Comparison of ENCODE assay signal across 17 cellular contexts in the genomic region with DNA sequence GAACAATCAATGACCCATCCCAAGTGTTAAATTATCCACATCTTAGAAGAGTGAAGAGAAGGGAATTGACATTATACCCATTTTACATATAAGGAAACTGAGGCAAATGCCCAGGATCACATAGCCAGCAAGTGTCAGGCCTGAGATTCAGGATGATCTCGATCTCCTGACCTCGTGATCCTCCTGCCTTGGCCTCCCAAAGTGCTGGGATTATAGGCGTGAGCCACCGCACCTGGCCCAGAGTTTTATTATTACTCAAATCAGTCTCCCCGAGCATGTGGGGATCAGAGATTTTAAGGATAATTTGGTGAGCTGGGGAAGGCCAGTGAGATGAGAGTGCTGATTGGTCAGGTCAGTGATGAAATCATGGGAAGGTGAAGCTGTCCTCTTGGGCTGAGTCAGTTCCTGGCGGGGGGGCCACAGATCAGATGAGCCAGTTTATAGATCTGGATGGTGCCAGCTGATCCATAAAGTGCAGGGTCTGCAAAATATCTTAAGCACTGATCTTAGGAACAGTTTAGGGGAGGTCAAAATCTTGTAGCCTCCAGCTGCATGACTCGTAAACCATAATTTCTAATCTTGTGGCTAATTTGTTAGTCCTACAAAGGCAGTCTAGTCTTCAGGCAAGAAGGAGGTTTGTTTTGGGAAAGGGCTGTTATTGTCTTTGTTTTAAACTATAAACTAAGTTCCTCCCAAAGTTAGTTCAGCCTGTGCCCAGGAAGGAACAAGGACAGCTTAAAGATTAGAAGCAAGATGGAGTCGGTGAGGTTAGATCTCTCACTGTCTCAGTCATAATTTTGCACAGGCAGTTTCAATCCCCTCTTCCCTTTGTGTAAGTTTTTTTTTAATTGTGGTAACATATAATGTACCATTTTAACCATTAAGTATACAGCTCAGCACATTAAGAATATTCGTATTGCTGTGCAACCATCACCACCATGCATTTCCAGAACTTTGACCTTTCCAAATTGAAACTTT. TPM values are rescaled to one million over a fixed set of nuclear protein-coding genes. Genes with fewer than 3 reads are reported as not detected.
DNase-seq lines count a peak whose midpoint lies in the region; ATAC-seq, FAIRE-seq and TF ChIP-seq lines count a peak whose summit lies in the region.
"Had no signal": no experiment of that assay in that cellular context is flagged by ENCODE, and none has a peak within 500 bp of the region (broad histone marks: within the 10 kb centered on the region; RNA-seq: fewer than 3 reads in every experiment).

No MANE protein-coding gene starts in this region.

- 59% methylated on average over 7 of the region's 9 CpGs for WGBS in HepG2 (ENCODE audit: low lambda C conversion rate)
- WGBS in right lobe of liver (ENCODE audit: insufficient coverage, low coverage, low lambda C conversion rate, missing lambda C conversion rate): 76% methylated on average over 8 of the region's 9 CpGs

- no peak for FAIRE-seq in HepG2 (lab: Jason Lieb, UNC)
- FAIRE-seq: A549, G401.6 had no signal

- peaks cover 10% of the 10 kb centered on the region for H3K27me3 Mint-ChIP-seq in stimulated activated memory B cell treated with anti-CD40 and anti-IgM and Interleukin-4, amounts not matched to agents 10 μg/mL and 1 μg/mL and 100 μg/mL, for 72 hours
- peaks cover 4% of the 10 kb centered on the region for H3K27me3 Mint-ChIP-seq in neural progenitor cell (ENCODE audit: insufficient read depth, low read depth)

- H3K9ac ChIP-seq in HepG2 (ENCODE audit: insufficient read depth, low read depth, low read length) (no peak overlapping the region), neural progenitor cell (no peak overlapping the region)

- in situ Hi-C loops in HepG2 (cut with HindIII; ENCODE audit: extremely low pct_ligation_motif_present, low pct_unique_long_range_greater_than_20kb): no loop called here

- no peaks in the 10 kb centered on the region for H3K9me3 ChIP-seq in HepG2 (ENCODE audit: low read length)
- H3K9me3 ChIP-seq in right lobe of liver: no peaks in the 10 kb centered on the region
- no peaks in the 10 kb centered on the region for H3K9me3 ChIP-seq in PC-9 (ENCODE audit: insufficient read depth, low read depth)
- H3K9me3 ChIP-seq in neural progenitor cell (ENCODE audit: low read depth): no peaks in the 10 kb centered on the region
- H3K9me3 ChIP-seq: A549, psoas muscle, thoracic aorta had no signal

- H3K4me1 Mint-ChIP-seq in stimulated activated memory B cell treated with anti-CD40 and anti-IgM and Interleukin-4, amounts not matched to agents 10 μg/mL and 1 μg/mL and 100 μg/mL, for 72 hours: peaks cover 63% of the 10 kb centered on the region
- H3K4me1 Mint-ChIP-seq in neural progenitor cell: peaks cover 9% of the 10 kb centered on the region

- H3K4me3 ChIP-seq in HepG2 (replicated peaks in 1 of 3; ENCODE audit: insufficient read depth in 1 of 3, low read depth in 2 of 3, low read length in 3 of 3): no peak overlapping the region
- H3K4me3 ChIP-seq in right lobe of liver: no peak overlapping the region
- H3K4me3 ChIP-seq in PC-9: no peak overlapping the region
- no peak overlapping the region for H3K4me3 ChIP-seq in neural progenitor cell
- H3K4me3 ChIP-seq: A549, hepatocyte, psoas muscle, thoracic aorta had no signal

- H3K4me1 ChIP-seq in HepG2 (ENCODE audit: insufficient read depth, low read length): peaks cover 22% of the 10 kb centered on the region
- H3K4me1 ChIP-seq in right lobe of liver: no peaks in the 10 kb centered on the region
- H3K4me1 ChIP-seq in PC-9 (replicated peaks; ENCODE audit: insufficient read depth): peaks cover 38% of the 10 kb centered on the region
- no peaks in the 10 kb centered on the region for H3K4me1 ChIP-seq in neural progenitor cell
- H3K4me1 ChIP-seq: psoas muscle had no signal

- DNase-seq in HepG2 (ENCODE audit: low spot score) (no peak), right lobe of liver (no peak), PC-9 (peak in 1 of 2 experiments; percentile 55), epithelial cell of prostate (ENCODE audit: low read depth, low spot score) (no peak), neural progenitor cell (ENCODE audit: low spot score) (no peak)
- DNase-seq: activated naive CD8-positive, alpha-beta T cell treated with anti-CD3 and anti-CD28 coated beads, Interleukin-2, amount 50 U/mL, for 24 hours; CD8-positive, alpha-beta T cell; central memory CD4-positive, alpha-beta T cell; MM.1S; psoas muscle had no signal

- no peak overlapping the region for H3K4me2 ChIP-seq in HepG2 (ENCODE audit: low read depth, low read length)
- H3K4me2 ChIP-seq in PC-9: peak overlapping the region; percentile 62
- H3K4me2 ChIP-seq in neural progenitor cell: no peak overlapping the region
- H3K4me2 ChIP-seq: A549, hepatocyte had no signal

- CTCF ChIA-PET in HepG2 (lab: Yijun Ruan, JAX; ENCODE audit: low intra/inter-chr PET ratio, low total read pairs): no interaction called here
- CTCF ChIA-PET in PC-9 (lab: Charles Lee): interaction anchor here (0.5 to 2.3 kb wide), 2 partner anchors 45 to 462 kb away, joined by 4 to 10 read pairs; no protein-coding TSS in a partner anchor

- H2AFZ ChIP-seq in HepG2 (ENCODE audit: low read length) (no peak overlapping the region), PC-9 (no peak overlapping the region), neural progenitor cell (replicated peaks) (no peak overlapping the region)
- H2AFZ ChIP-seq: hepatocyte had no signal

- no peak for TF ChIP-seq POLR2A in HepG2 (IDR thresholded peaks at IDR 0.05; ENCODE audit: insufficient read depth in 1 of 2, low read depth in 2 of 2, low read length in 2 of 2)
- no peak for TF ChIP-seq POLR2A in right lobe of liver (IDR thresholded peaks at IDR 0.05)

- no peaks in the 10 kb centered on the region for H3K9me2 ChIP-seq in PC-9 (ENCODE audit: insufficient read depth)

- intact Hi-C loops in HepG2 (cut with micrococcal nuclease; ENCODE audit: unreplicated experiment) (no loop called here), right lobe of liver (cut with DNase I) (no loop called here), PC-9 (cut with micrococcal nuclease; ENCODE audit: unreplicated experiment) (loop anchor here (5.0 kb wide), 1 partner anchor 50 kb away; the partner anchor contains the start of gene EYA3)

- POLR2A ChIA-PET in HepG2 (lab: Yijun Ruan, JAX): no interaction called here
- POLR2A ChIA-PET in PC-9 (lab: Charles Lee; ENCODE audit: unreplicated experiment): no interaction called here

- ATAC-seq in HepG2 (no peak), right lobe of liver (no peak), HG03342 (IDR thresholded peaks at IDR 0.05; ENCODE audit: unreplicated experiment) (no peak), HG02970 (IDR thresholded peaks at IDR 0.05; ENCODE audit: low FRiP score, unreplicated experiment) (no peak)
- no peak for ATAC-seq in stimulated activated memory B cell treated with anti-CD40 and anti-IgM and Interleukin-4, amounts not matched to agents 10 μg/mL and 1 μg/mL and 100 μg/mL, for 72 hours
- ATAC-seq: A549; activated naive CD8-positive, alpha-beta T cell treated with anti-CD3 and anti-CD28 coated beads, Interleukin-2, amount 50 U/mL, for 24 hours; CD8-positive, alpha-beta T cell; psoas muscle had no signal

- TF ChIP-seq EP300 in HepG2 (IDR thresholded peaks at IDR 0.05; ENCODE audit: low read depth in 2 of 2, low read length in 2 of 2): no peak
- TF ChIP-seq EP300 in HepG2 (CRISPR knock-in tag; IDR thresholded peaks at IDR 0.05; ENCODE audit: borderline replicate concordance): no peak

- H3F3A ChIP-seq in PC-9 (ENCODE audit: insufficient read depth, low read depth) (peaks cover 46% of the 10 kb centered on the region), neural progenitor cell (ENCODE audit: low read depth) (no peaks in the 10 kb centered on the region)

- H3K36me3 Mint-ChIP-seq in stimulated activated memory B cell treated with anti-CD40 and anti-IgM and Interleukin-4, amounts not matched to agents 10 μg/mL and 1 μg/mL and 100 μg/mL, for 72 hours: no peaks in the 10 kb centered on the region
- no peaks in the 10 kb centered on the region for H3K36me3 Mint-ChIP-seq in neural progenitor cell
- H3K36me3 Mint-ChIP-seq: CD8-positive, alpha-beta T cell had no signal

- TF ChIP-seq CTCF in HepG2 (CRISPR knock-in tag; IDR thresholded peaks at IDR 0.05) (no peak), right lobe of liver (IDR thresholded peaks at IDR 0.05) (no peak), PC-9 (conservative IDR thresholded peaks at IDR 0.05) (no peak), neural progenitor cell (IDR thresholded peaks at IDR 0.05) (no peak)

- H3K9me3 Mint-ChIP-seq in stimulated activated memory B cell treated with anti-CD40 and anti-IgM and Interleukin-4, amounts not matched to agents 10 μg/mL and 1 μg/mL and 100 μg/mL, for 72 hours: no peaks in the 10 kb centered on the region
- peaks cover 2% of the 10 kb centered on the region for H3K9me3 Mint-ChIP-seq in neural progenitor cell
- H3K9me3 Mint-ChIP-seq: activated naive CD8-positive, alpha-beta T cell treated with anti-CD3 and anti-CD28 coated beads, Interleukin-2, amount 50 U/mL, for 24 hours; CD8-positive, alpha-beta T cell had no signal

- no peak overlapping the region for H3K4me3 Mint-ChIP-seq in stimulated activated memory B cell treated with anti-CD40 and anti-IgM and Interleukin-4, amounts not matched to agents 10 μg/mL and 1 μg/mL and 100 μg/mL, for 72 hours
- H3K4me3 Mint-ChIP-seq in neural progenitor cell: no peak overlapping the region
- H3K4me3 Mint-ChIP-seq: activated naive CD8-positive, alpha-beta T cell treated with anti-CD3 and anti-CD28 coated beads, Interleukin-2, amount 50 U/mL, for 24 hours; CD8-positive, alpha-beta T cell had no signal

- H3K27me3 ChIP-seq in HepG2 (ENCODE audit: control insufficient read depth in 1 of 2, insufficient read depth in 2 of 2, low read length in 2 of 2) (peaks cover 3 to 11% of the 10 kb centered on the region in 2 experiments; a peak in 4 of 5 replicates), right lobe of liver (no peaks in the 10 kb centered on the region), PC-9 (ENCODE audit: insufficient read depth, low read depth) (no peaks in the 10 kb centered on the region), neural progenitor cell (no peaks in the 10 kb centered on the region)
- H3K27me3 ChIP-seq: hepatocyte had no signal

- H3K36me3 ChIP-seq in HepG2 (replicated peaks in 1 of 2; ENCODE audit: control insufficient read depth in 1 of 2, insufficient read depth in 2 of 2, low read length in 2 of 2) (no peaks in the 10 kb centered on the region), right lobe of liver (no peaks in the 10 kb centered on the region), PC-9 (ENCODE audit: low read depth) (no peaks in the 10 kb centered on the region), neural progenitor cell (no peaks in the 10 kb centered on the region)
- H3K36me3 ChIP-seq: thoracic aorta had no signal

- no peak overlapping the region for H3K27ac ChIP-seq in HepG2 (ENCODE audit: extremely low read length, insufficient read depth, low read length)
- H3K27ac ChIP-seq in right lobe of liver: no peak overlapping the region
- H3K27ac ChIP-seq in PC-9: peak overlapping the region; percentile 94
- peak overlapping the region; percentile 95 for H3K27ac ChIP-seq in epithelial cell of prostate
- H3K27ac ChIP-seq in neural progenitor cell: no peak overlapping the region
- H3K27ac ChIP-seq: hepatocyte, psoas muscle, thoracic aorta had no signal

- H3K27ac Mint-ChIP-seq in stimulated activated memory B cell treated with anti-CD40 and anti-IgM and Interleukin-4, amounts not matched to agents 10 μg/mL and 1 μg/mL and 100 μg/mL, for 72 hours: peak overlapping the region; percentile 60
- no peak overlapping the region for H3K27ac Mint-ChIP-seq in neural progenitor cell
- H3K27ac Mint-ChIP-seq: activated naive CD8-positive, alpha-beta T cell treated with anti-CD3 and anti-CD28 coated beads, Interleukin-2, amount 50 U/mL, for 24 hours; CD8-positive, alpha-beta T cell had no signal

- BruUV-seq in HepG2 (replicated peaks; lab: Mats Ljungman, UMichigan) (no TSS peak), PC-9 (replicated peaks; lab: Mats Ljungman, UMichigan) (no TSS peak)

- H4K20me1 ChIP-seq in HepG2 (ENCODE audit: insufficient read depth, low read length) (no peaks in the 10 kb centered on the region), PC-9 (ENCODE audit: insufficient read depth) (no peaks in the 10 kb centered on the region), neural progenitor cell (ENCODE audit: low read depth) (no peaks in the 10 kb centered on the region)

- H3K79me2 ChIP-seq in HepG2 (ENCODE audit: insufficient read depth, low read length): no peaks in the 10 kb centered on the region
- H3K79me2 ChIP-seq in PC-9 (ENCODE audit: low read depth): no peaks in the 10 kb centered on the region
- no peaks in the 10 kb centered on the region for H3K79me2 ChIP-seq in neural progenitor cell (ENCODE audit: low read depth)
- H3K79me2 ChIP-seq: hepatocyte had no signal

- TF ChIP-seq RAD21 in HepG2 (CRISPR knock-in tag; IDR thresholded peaks at IDR 0.05): no peak

RNA-seq across cellular contexts. Expression of gene PTAFR, which starts 39.6 kb away (rescaled TPM):
- total RNA-seq in HepG2 (2016; rRNA removed; fragmentation: Illumina TruSeq; extraction: Trizol) (0.18 and 0.27 TPM in 2 replicates), right lobe of liver (1 to 10 TPM in 5 of 6 experiments, under 1 TPM in 1; 0.90 to 5.2 (median 1.9) TPM), PC-9 (2021) (7.6 and 12.2 TPM in 2 replicates), neural progenitor cell (ENCODE audit: low replicate concordance) (not detected in 2 replicates)
- total RNA-seq in HepG2 (2016; cell fraction: cytosol; rRNA removed; fragmentation: Illumina TruSeq; extraction: Trizol; ENCODE audit: low read depth): not detected in 2 replicates
- 0.18 and 0.22 TPM in 2 replicates for total RNA-seq in HepG2 (2016; cell fraction: insoluble cytoplasmic fraction; rRNA removed; fragmentation: Illumina TruSeq; extraction: Trizol)
- total RNA-seq in HepG2 (2016; cell fraction: membrane; rRNA removed; fragmentation: Illumina TruSeq; extraction: Trizol): 0.19 and 0.21 TPM in 2 replicates
- 0.09 and 0.12 TPM in 2 replicates for total RNA-seq in HepG2 (2016; cell fraction: nucleus; rRNA removed; fragmentation: Illumina TruSeq; extraction: Trizol)
- 22.8 and 24.0 TPM in 2 replicates for polyA plus RNA-seq in HepG2 (2011; rRNA removed)
- polyA plus RNA-seq in HepG2 (2011; cell fraction: cytosol; rRNA removed): 26.7 and 29.6 TPM in 2 replicates
- 4.9 and 6.8 TPM in 2 replicates for polyA plus RNA-seq in HepG2 (2011; cell fraction: nucleus; rRNA removed)
- polyA plus RNA-seq in HepG2 (2012): 10.9 and 16.0 TPM in 2 replicates
- 0.05 TPM in 1 of 2 replicates, not detected in the other for polyA plus RNA-seq in HepG2 (2016; cell fraction: cytosol; fragmentation: Illumina TruSeq; extraction: Trizol; ENCODE audit: low read depth)
- polyA plus RNA-seq in HepG2 (2016; cell fraction: insoluble cytoplasmic fraction; fragmentation: Illumina TruSeq; extraction: Trizol; ENCODE audit: low read depth): 0.32 and 0.41 TPM in 2 replicates
- polyA plus RNA-seq in HepG2 (2016; cell fraction: membrane; fragmentation: Illumina TruSeq; extraction: Trizol; ENCODE audit: low read depth): 0.07 and 0.11 TPM in 2 replicates
- 0.18 and 0.37 TPM in 2 replicates for polyA plus RNA-seq in HepG2 (2016; cell fraction: nucleus; fragmentation: Illumina TruSeq; extraction: Trizol; ENCODE audit: insufficient read depth, low read depth)
- 0.65 and 54.4 TPM in 2 replicates for polyA minus RNA-seq in HepG2 (2011; rRNA and poly(A)+ RNA removed; ENCODE audit: low replicate concordance)
- polyA minus RNA-seq in HepG2 (2011; cell fraction: cytosol; rRNA and poly(A)+ RNA removed): 6.2 and 10.5 TPM in 2 replicates
- 2.2 and 3.5 TPM in 2 replicates for polyA minus RNA-seq in HepG2 (2011; cell fraction: nucleus; rRNA and poly(A)+ RNA removed)

RNA-seq across cellular contexts. Expression of gene EYA3, which starts 48.5 kb away (rescaled TPM):
- total RNA-seq in HepG2 (2016; rRNA removed; fragmentation: Illumina TruSeq; extraction: Trizol) (19.7 and 26.3 TPM in 2 replicates), right lobe of liver (10 to 100 TPM in 1 of 6 experiments, 1 to 10 TPM in 5; 6.6 to 10.2 (median 7.3) TPM), PC-9 (2021) (9.6 and 19.0 TPM in 2 replicates), neural progenitor cell (ENCODE audit: low replicate concordance) (32.9 and 33.5 TPM in 2 replicates)
- 9.5 and 9.6 TPM in 2 replicates for total RNA-seq in HepG2 (2016; cell fraction: cytosol; rRNA removed; fragmentation: Illumina TruSeq; extraction: Trizol; ENCODE audit: low read depth)
- total RNA-seq in HepG2 (2016; cell fraction: insoluble cytoplasmic fraction; rRNA removed; fragmentation: Illumina TruSeq; extraction: Trizol): 17.2 and 24.4 TPM in 2 replicates
- 7.9 and 8.4 TPM in 2 replicates for total RNA-seq in HepG2 (2016; cell fraction: membrane; rRNA removed; fragmentation: Illumina TruSeq; extraction: Trizol)
- 15.7 and 18.2 TPM in 2 replicates for total RNA-seq in HepG2 (2016; cell fraction: nucleus; rRNA removed; fragmentation: Illumina TruSeq; extraction: Trizol)
- polyA plus RNA-seq in HepG2 (2011; rRNA removed): 12.2 and 13.9 TPM in 2 replicates
- 5.6 and 7.2 TPM in 2 replicates for polyA plus RNA-seq in HepG2 (2011; cell fraction: cytosol; rRNA removed)
- 7.5 and 7.6 TPM in 2 replicates for polyA plus RNA-seq in HepG2 (2011; cell fraction: nucleus; rRNA removed)
- polyA plus RNA-seq in HepG2 (2012): 7.5 and 7.9 TPM in 2 replicates
- 0.67 and 1.0 TPM in 2 replicates for polyA plus RNA-seq in HepG2 (2016; cell fraction: cytosol; fragmentation: Illumina TruSeq; extraction: Trizol; ENCODE audit: low read depth)
- polyA plus RNA-seq in HepG2 (2016; cell fraction: insoluble cytoplasmic fraction; fragmentation: Illumina TruSeq; extraction: Trizol; ENCODE audit: low read depth): 11.7 and 12.0 TPM in 2 replicates
- 1.4 and 1.6 TPM in 2 replicates for polyA plus RNA-seq in HepG2 (2016; cell fraction: membrane; fragmentation: Illumina TruSeq; extraction: Trizol; ENCODE audit: low read depth)
- 16.9 and 17.5 TPM in 2 replicates for polyA plus RNA-seq in HepG2 (2016; cell fraction: nucleus; fragmentation: Illumina TruSeq; extraction: Trizol; ENCODE audit: insufficient read depth, low read depth)
- 26.2 and 75.0 TPM in 2 replicates for polyA minus RNA-seq in HepG2 (2011; rRNA and poly(A)+ RNA removed; ENCODE audit: low replicate concordance)
- polyA minus RNA-seq in HepG2 (2011; cell fraction: cytosol; rRNA and poly(A)+ RNA removed): 11.7 and 13.3 TPM in 2 replicates
- 20.0 and 20.3 TPM in 2 replicates for polyA minus RNA-seq in HepG2 (2011; cell fraction: nucleus; rRNA and poly(A)+ RNA removed)

Comparison
In these comparisons a context has a peak if more than half of its experiments do, and no peak if none do; other contexts are left out.
1. H3K27ac ChIP-seq: peak in PC-9 (single experiment) and epithelial cell of prostate (single experiment); none in HepG2 (single experiment), right lobe of liver (0 of 3) and neural progenitor cell (single experiment).